ENCODE assay signal across 8 cellular contexts in genomic region chr11:34052608-34053160, GRCh38. TPM values are rescaled to one million over a fixed set of nuclear protein-coding genes. Genes with fewer than 3 reads are reported as not detected.
DNase-seq lines count a peak whose midpoint lies in the region; ATAC-seq and TF ChIP-seq lines count a peak whose summit lies in the region.

No MANE protein-coding gene starts in this region.

- peaks cover 0 to 55% (median 41%) of the 10 kb centered on the region in 3 donors for H3K4me1 ChIP-seq in esophagus squamous epithelium
- peaks cover 30% of the 10 kb centered on the region for H3K4me1 ChIP-seq in neuron (ENCODE audit: insufficient read depth, low read length)

- intact Hi-C loops in esophagus squamous epithelium (cut with DNase I): loop anchor here (10.0 kb wide), 1 partner anchor 52 kb away; the partner anchor contains the start of gene NAT10

- H3K27me3 ChIP-seq in esophagus squamous epithelium: no peaks in the 10 kb centered on the region
- H3K27me3 ChIP-seq in neuron (ENCODE audit: insufficient read depth, low read length): no peaks in the 10 kb centered on the region

- TF ChIP-seq CTCF in esophagus squamous epithelium (IDR thresholded peaks at IDR 0.05): no peak

- peak overlapping the region; percentile 97 to 99 (median 98) for H3K27ac ChIP-seq in esophagus squamous epithelium

- H3K36me3 ChIP-seq in esophagus squamous epithelium: peaks cover 0 to 21% (median 0%) of the 10 kb centered on the region in 3 donors
- peaks cover 22% of the 10 kb centered on the region for H3K36me3 ChIP-seq in neuron (ENCODE audit: insufficient read depth, low read length)

- ATAC-seq in HG03159 (IDR thresholded peaks at IDR 0.05; ENCODE audit: unreplicated experiment) (peak; percentile 2), HG02884 (IDR thresholded peaks at IDR 0.05; ENCODE audit: unreplicated experiment) (no peak), GM18861 (IDR thresholded peaks at IDR 0.05; ENCODE audit: unreplicated experiment) (no peak)

- no peak overlapping the region for H2AFZ ChIP-seq in neuron (ENCODE audit: low read depth, low read length)

- TF ChIP-seq POLR2A in esophagus squamous epithelium (IDR thresholded peaks at IDR 0.05): no peak

- H3K4me3 ChIP-seq in esophagus squamous epithelium (peak overlapping the region; percentile 91 to 97 (median 96)), neuron (ENCODE audit: low read length) (peak overlapping the region; percentile 97)

- DNase-seq in Daoy (ENCODE audit: low read depth): peak; percentile 26
- DNase-seq in activated CD8-positive, alpha-beta memory T cell treated with anti-CD3 and anti-CD28 coated beads for 24 hours: peak; percentile 79
- DNase-seq in esophagus squamous epithelium (lab: John Stamatoyannopoulos, UW): peak; percentile 8
- peak; percentile 48 for DNase-seq in ureter (ENCODE audit: low spot score)

- H3K9me3 ChIP-seq in esophagus squamous epithelium (no peaks in the 10 kb centered on the region), neuron (ENCODE audit: low read length) (no peaks in the 10 kb centered on the region)

- 0% methylated on average over 7 to 31 of the region's 40 CpGs for WGBS in esophagus squamous epithelium, 2 donors

RNA-seq across cellular contexts. Expression of gene CAPRIN1, which starts 1.2 kb away (rescaled TPM):
- 140 and 166 TPM in 2 replicates for total RNA-seq in Daoy (2014; rRNA removed; shearing (Covaris generic))
- 100 to 1,000 TPM in 3 of 4 donors, 10 to 100 TPM in 1; 94.1 to 151 (median 132) TPM for total RNA-seq in esophagus squamous epithelium
- 244 TPM for total RNA-seq in ureter

RNA-seq across cellular contexts. Expression of gene NAT10, which starts 52.7 kb away (rescaled TPM):
- 23.4 and 38.9 TPM in 2 replicates for total RNA-seq in Daoy (2014; rRNA removed; shearing (Covaris generic))
- total RNA-seq in esophagus squamous epithelium (10 to 100 TPM; 17.6 to 35.9 (median 32.6) TPM), ureter (79.8 TPM)

Comparison
In these comparisons a context has a peak if more than half of its experiments do, and no peak if none do; other contexts are left out.
1. DNase-seq: peak in every context shown above with its lines; median percentile 79 in activated CD8-positive, alpha-beta memory T cell treated with anti-CD3 and anti-CD28 coated beads for 24 hours; 48 in ureter; 26 in Daoy; 8 in esophagus squamous epithelium.